16 cellular contexts compared by ENCODE assay signal in genomic region chr14:105256292-105256960, GRCh38. TPM values are rescaled to one million over a fixed set of nuclear protein-coding genes. Genes with fewer than 3 reads are reported as not detected.
DNase-seq lines count a peak whose midpoint lies in the region; ATAC-seq and TF ChIP-seq lines count a peak whose summit lies in the region.
"Had no signal": no experiment of that assay in that cellular context is flagged by ENCODE, and none has a peak within 500 bp of the region (broad histone marks: within the 10 kb centered on the region; RNA-seq: fewer than 3 reads in every experiment).

No MANE protein-coding gene starts in this region.

- DNase-seq in DMS79 treated with DMSO at 0.1 percent for 48 hours (lab: John Stamatoyannopoulos, UW) (peak; percentile 74), T-helper 17 cell (no peak), posterior vena cava (ENCODE audit: low spot score) (peak; percentile 72), NCI-H524 (lab: John Stamatoyannopoulos, UW) (no peak)
- no peak for DNase-seq in CD4-positive, alpha-beta T cell
- no peak for DNase-seq in stimulated activated CD4-positive, alpha-beta T cell treated with anti-CD3 and anti-CD28 coated beads, Interleukin-4, amount 100 ng/mL, for 4 hours
- DNase-seq: ACHN; BE2C; Calu3; CD8-positive, alpha-beta T cell; GDM1; IMR-90 had no signal

- intact Hi-C loops in posterior vena cava (cut with DNase I), result no loop called here
- intact Hi-C loops in CD4-positive, alpha-beta T cell (cut with DNase I, micrococcal nuclease), result no loop called here

- H3K9ac ChIP-seq in BLaER1 treated with 17β-estradiol and CSF1 and Interleukin-3, amounts not matched to agents 10 nM and 100 nM, result peak overlapping the region in 6 of 11 experiments; percentile 23 to 70 (median 46); a peak in 8 of 22 replicates

- ATAC-seq in T-helper 17 cell, result no peak
- no peak for ATAC-seq in CD4-positive, alpha-beta T cell (ENCODE audit: poor library complexity)
- ATAC-seq: CD8-positive, alpha-beta T cell; GM23338; K562 had no signal

- H3K9me3 Mint-ChIP-seq in CD4-positive, alpha-beta T cell, result no peaks in the 10 kb centered on the region
- H3K9me3 Mint-ChIP-seq: CD8-positive, alpha-beta T cell; GM23338 had no signal

- peak overlapping the region; percentile 36 to 99 (median 97); a peak in 21 of 22 replicates for H3K4me2 ChIP-seq in BLaER1 treated with 17β-estradiol and CSF1 and Interleukin-3, amounts not matched to agents 10 nM and 100 nM
- H3K4me2 ChIP-seq: GM23338 had no signal

- H3K36me3 Mint-ChIP-seq in T-helper 17 cell (ENCODE audit: low read depth), result no peaks in the 10 kb centered on the region
- peaks cover 31% of the 10 kb centered on the region for H3K36me3 Mint-ChIP-seq in CD4-positive, alpha-beta T cell (ENCODE audit: low read depth)

- H3K27me3 Mint-ChIP-seq in T-helper 17 cell, result no peaks in the 10 kb centered on the region
- no peaks in the 10 kb centered on the region for H3K27me3 Mint-ChIP-seq in CD4-positive, alpha-beta T cell

- H3K27ac ChIP-seq in BLaER1 treated with 17β-estradiol and CSF1 and Interleukin-3, amounts not matched to agents 10 nM and 100 nM, result peak overlapping the region in 7 of 11 experiments; percentile 13 to 77 (median 74); a peak in 12 of 22 replicates
- no peak overlapping the region for H3K27ac ChIP-seq in CD4-positive, alpha-beta T cell (ENCODE audit: low read depth, low read length)

- no peak for TF ChIP-seq CTCF in CD4-positive, alpha-beta T cell (IDR thresholded peaks at IDR 0.05)

- H4K20me1 ChIP-seq in BLaER1 treated with 17β-estradiol and CSF1 and Interleukin-3, amounts not matched to agents 10 nM and 100 nM, result peaks cover 29 to 92% (median 83%) of the 10 kb centered on the region in 11 experiments; a peak in 21 of 22 replicates

- peaks cover 0 to 26% (median 0%) of the 10 kb centered on the region in 11 experiments; a peak in 5 of 22 replicates for H3K27me3 ChIP-seq in BLaER1 treated with 17β-estradiol and CSF1 and Interleukin-3, amounts not matched to agents 10 nM and 100 nM
- no peaks in the 10 kb centered on the region for H3K27me3 ChIP-seq in CD4-positive, alpha-beta T cell (ENCODE audit: control insufficient read depth, insufficient read depth, low read length)
- H3K27me3 ChIP-seq: BE2C had no signal

- CTCF ChIA-PET in CD4-positive, alpha-beta T cell (lab: Charles Lee), result no interaction called here

- 0 out of 20 replicates have a peak overlapping the region, but pooled peaks of 1 of the 10 experiments have one; percentile 37 for H3K4me3 ChIP-seq in BLaER1 treated with 17β-estradiol and CSF1 and Interleukin-3, amounts not matched to agents 10 nM and 100 nM
- H3K4me3 ChIP-seq: GM23338, K562 had no signal

- H3K4me3 Mint-ChIP-seq in T-helper 17 cell, result peak overlapping the region; percentile 15
- no peak overlapping the region for H3K4me3 Mint-ChIP-seq in CD4-positive, alpha-beta T cell
- H3K4me3 Mint-ChIP-seq: CD14-positive monocyte; CD8-positive, alpha-beta T cell; GM23338 had no signal

- POLR2A ChIA-PET in CD4-positive, alpha-beta T cell (lab: Charles Lee), result no interaction called here

- H3K9me3 ChIP-seq in BLaER1 treated with 17β-estradiol and CSF1 and Interleukin-3, amounts not matched to agents 10 nM and 100 nM (replicated peaks in 1 of 11), result no peaks in the 10 kb centered on the region
- H3K9me3 ChIP-seq in T-helper 17 cell (ENCODE audit: control insufficient read depth, low read length, poor library complexity, severe bottlenecking), result no peaks in the 10 kb centered on the region
- no peaks in the 10 kb centered on the region for H3K9me3 ChIP-seq in CD4-positive, alpha-beta T cell (ENCODE audit: control insufficient read depth, low read length)
- H3K9me3 ChIP-seq: BE2C had no signal

- peaks cover 0 to 33% (median 10%) of the 10 kb centered on the region in 11 experiments; a peak in 13 of 22 replicates for H3K36me3 ChIP-seq in BLaER1 treated with 17β-estradiol and CSF1 and Interleukin-3, amounts not matched to agents 10 nM and 100 nM

- no peak overlapping the region for H3K27ac Mint-ChIP-seq in T-helper 17 cell
- H3K27ac Mint-ChIP-seq in CD4-positive, alpha-beta T cell, result no peak overlapping the region
- H3K27ac Mint-ChIP-seq: GM23338 had no signal

- peaks cover 10% of the 10 kb centered on the region for H3K4me1 Mint-ChIP-seq in T-helper 17 cell
- H3K4me1 Mint-ChIP-seq in CD4-positive, alpha-beta T cell (ENCODE audit: low read depth), result peaks cover 8% of the 10 kb centered on the region
- H3K4me1 Mint-ChIP-seq: GM23338 had no signal

- peaks cover 40 to 100% (median 98%) of the 10 kb centered on the region in 10 experiments for H3K4me1 ChIP-seq in BLaER1 treated with 17β-estradiol and CSF1 and Interleukin-3, amounts not matched to agents 10 nM and 100 nM
- H3K4me1 ChIP-seq: BE2C had no signal

RNA-seq across cellular contexts. Expression of gene BTBD6, which starts 8.1 kb away (rescaled TPM):
- total RNA-seq in T-helper 17 cell (10 to 100 TPM; 34.9 to 36.2 TPM), posterior vena cava (10 to 100 TPM; 38.4 to 42.4 TPM)
- total RNA-seq in CD4-positive, alpha-beta T cell, result 10 to 100 TPM; 36.9 to 37.6 TPM
- total RNA-seq: K562 had no signal

RNA-seq across cellular contexts. Expression of gene BRF1, which starts 44.4 kb away (rescaled TPM):
- total RNA-seq in T-helper 17 cell, result 10 to 100 TPM; 60.1 to 62.6 TPM
- 10 to 100 TPM; 18.8 to 19.4 TPM for total RNA-seq in posterior vena cava
- total RNA-seq in CD4-positive, alpha-beta T cell, result 10 to 100 TPM; 77.4 to 77.7 TPM

RNA-seq across cellular contexts. Expression of gene PACS2, which starts 58.1 kb away (rescaled TPM):
- total RNA-seq in T-helper 17 cell (10 to 100 TPM; 56.0 to 64.9 TPM), posterior vena cava (10 to 100 TPM; 61.3 to 69.4 TPM)
- 10 to 100 TPM; 57.7 to 61.5 TPM for total RNA-seq in CD4-positive, alpha-beta T cell

Comparison
In these comparisons a context has a peak if more than half of its experiments do, and no peak if none do; other contexts are left out.
1. DNase-seq: peak in DMS79 treated with DMSO at 0.1 percent for 48 hours (single experiment) and posterior vena cava (single experiment); none in T-helper 17 cell (0 of 3), CD4-positive, alpha-beta T cell (0 of 10), NCI-H524 (0 of 2) and stimulated activated CD4-positive, alpha-beta T cell treated with anti-CD3 and anti-CD28 coated beads, Interleukin-4, amount 100 ng/mL, for 4 hours (0 of 2).